In the genomic region with DNA sequence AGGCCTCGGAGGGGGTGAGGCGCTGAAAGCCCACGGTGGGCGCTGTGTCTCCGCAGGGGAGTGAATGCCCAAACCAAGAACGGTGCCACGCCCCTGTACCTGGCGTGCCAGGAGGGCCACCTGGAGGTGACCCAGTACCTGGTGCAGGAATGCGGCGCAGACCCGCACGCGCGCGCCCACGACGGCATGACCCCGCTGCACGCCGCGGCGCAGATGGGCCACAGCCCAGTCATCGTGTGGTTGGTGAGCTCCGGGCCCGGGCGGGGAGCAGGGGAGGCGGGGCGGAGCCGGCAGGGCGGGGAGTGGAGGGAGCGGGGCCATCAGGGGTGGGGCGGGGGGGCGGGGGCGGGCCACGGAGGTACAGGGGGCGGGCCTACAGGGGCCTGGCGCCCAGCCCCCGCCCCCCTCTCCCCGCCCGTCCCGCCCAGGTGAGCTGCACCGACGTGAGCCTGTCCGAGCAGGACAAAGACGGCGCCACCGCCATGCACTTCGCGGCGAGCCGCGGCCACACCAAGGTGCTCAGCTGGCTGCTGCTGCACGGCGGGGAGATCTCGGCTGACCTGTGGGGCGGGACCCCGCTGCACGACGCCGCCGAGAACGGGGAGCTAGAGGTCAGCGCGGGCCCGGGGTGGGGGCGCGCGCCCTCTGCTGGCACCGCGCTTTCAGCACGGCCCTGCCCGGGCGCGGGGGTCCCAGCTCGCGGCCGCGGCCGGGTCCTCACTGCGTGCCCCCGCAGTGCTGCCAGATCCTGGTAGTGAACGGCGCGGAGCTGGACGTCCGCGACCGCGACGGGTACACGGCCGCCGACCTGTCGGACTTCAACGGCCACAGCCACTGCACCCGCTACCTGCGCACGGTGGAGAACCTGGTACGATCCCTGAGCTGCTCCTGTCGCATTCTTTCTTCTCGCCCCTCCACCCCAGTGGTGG, we compare ENCODE assay signal across 8 cellular contexts. TPM values are rescaled to one million over a fixed set of nuclear protein-coding genes. Genes with fewer than 3 reads are reported as not detected.
DNase-seq lines count a peak whose midpoint lies in the region; ATAC-seq and TF ChIP-seq lines count a peak whose summit lies in the region.

No MANE protein-coding gene starts in this region.

- H3F3A ChIP-seq in GM23338 (replicated peaks; ENCODE audit: low read depth): no peaks in the 10 kb centered on the region

- peaks cover 18% of the 10 kb centered on the region for H3K4me1 Mint-ChIP-seq in GM23338
- H3K4me1 Mint-ChIP-seq in activated naive CD4-positive, alpha-beta T cell treated with anti-CD3 and anti-CD28 coated beads, Interleukin-2, amount 50 U/mL, for 24 hours: peaks cover 19% of the 10 kb centered on the region

- TF ChIP-seq CTCF in AG04450 (IDR thresholded peaks at IDR 0.05; ENCODE audit: low read depth, low read length) (0 out of 2 replicates have a peak, but pooled peaks have one; percentile 4), GM23338 (conservative IDR thresholded peaks at IDR 0.05; ENCODE audit: low read depth in 2 of 2) (peak; percentile 36 to 67; a peak in 3 of 4 replicates)

- no peak overlapping the region for H3K27ac Mint-ChIP-seq in GM23338
- H3K27ac Mint-ChIP-seq in activated naive CD4-positive, alpha-beta T cell treated with anti-CD3 and anti-CD28 coated beads, Interleukin-2, amount 50 U/mL, for 24 hours: no peak overlapping the region

- H3K36me3 ChIP-seq in GM23338 (ENCODE audit: insufficient read depth) (no peaks in the 10 kb centered on the region), SK-N-MC (ENCODE audit: insufficient read depth, low read length) (no peaks in the 10 kb centered on the region)

- H3K4me2 ChIP-seq in GM23338: peak overlapping the region; percentile 76

- ATAC-seq in GM23338: peak; percentile 71
- no peak for ATAC-seq in HG03520 (IDR thresholded peaks at IDR 0.05; ENCODE audit: unreplicated experiment)

- no peaks in the 10 kb centered on the region for H3K79me2 ChIP-seq in GM23338 (replicated peaks; ENCODE audit: insufficient read depth)

- no peak overlapping the region; the same call in 1 of the 2 replicates for H2AFZ ChIP-seq in GM23338

- H3K4me1 ChIP-seq in GM23338 (ENCODE audit: insufficient read depth): no peaks in the 10 kb centered on the region

- no peak overlapping the region for H3K9ac ChIP-seq in SK-N-MC (ENCODE audit: insufficient read length)

- peak overlapping the region; percentile 13; the same call in 1 of the 2 replicates for H3K4me3 ChIP-seq in AG04450 (ENCODE audit: low read depth, low read length)
- peak overlapping the region; percentile 51 for H3K4me3 ChIP-seq in GM23338
- peak overlapping the region; percentile 58 for H3K4me3 ChIP-seq in SK-N-MC

- H3K27ac ChIP-seq in AG04450 (ENCODE audit: low read depth, low read length): no peak overlapping the region
- no peak overlapping the region for H3K27ac ChIP-seq in GM23338 (ENCODE audit: low read depth)
- H3K27ac ChIP-seq in SK-N-MC: no peak overlapping the region

- no peaks in the 10 kb centered on the region for H3K9me2 ChIP-seq in GM23338 (ENCODE audit: insufficient read depth)

- H3K27me3 ChIP-seq in AG04450 (ENCODE audit: control insufficient read depth, insufficient read depth, low read length) (peaks cover 20% of the 10 kb centered on the region), GM23338 (ENCODE audit: insufficient read depth) (peaks cover 26% of the 10 kb centered on the region)

- H3K9me3 Mint-ChIP-seq in GM23338: no peaks in the 10 kb centered on the region
- H3K9me3 Mint-ChIP-seq in activated naive CD4-positive, alpha-beta T cell treated with anti-CD3 and anti-CD28 coated beads, Interleukin-2, amount 50 U/mL, for 24 hours: no peaks in the 10 kb centered on the region

- H3K4me3 Mint-ChIP-seq in GM23338: peak overlapping the region; percentile 61
- peak overlapping the region; percentile 60 for H3K4me3 Mint-ChIP-seq in activated naive CD4-positive, alpha-beta T cell treated with anti-CD3 and anti-CD28 coated beads, Interleukin-2, amount 50 U/mL, for 24 hours

- CTCF ChIA-PET in AG04450 (lab: Charles Lee): interaction anchor here (0.6 to 2.0 kb wide), 8 partner anchors 9 to 93 kb away, joined by 3 to 8 read pairs (median 4); no protein-coding TSS in a partner anchor

- no peaks in the 10 kb centered on the region for H4K20me1 ChIP-seq in GM23338 (replicated peaks; ENCODE audit: insufficient read depth)

- DNase-seq in AG04450 (ENCODE audit: low read depth, low spot score) (no peak), GM23338 (ENCODE audit: low spot score) (peak; percentile 82), SK-N-MC (ENCODE audit: low read depth, low spot score) (no peak), iPS-NIHi11 (ENCODE audit: low spot score) (peak; percentile 80), kidney glomerular epithelial cell (lab: John Stamatoyannopoulos, UW) (no peak)
- peak; percentile 34 for DNase-seq in stimulated activated CD8-positive, alpha-beta memory T cell treated with anti-CD3 and anti-CD28 coated beads, Interleukin-15, amount 100 ng/mL, for 1 hour (ENCODE audit: low read depth)

- POLR2A ChIA-PET in AG04450 (lab: Yijun Ruan, JAX): no interaction called here

- no peaks in the 10 kb centered on the region for H3K36me3 Mint-ChIP-seq in GM23338 (ENCODE audit: low read depth)
- H3K36me3 Mint-ChIP-seq in activated naive CD4-positive, alpha-beta T cell treated with anti-CD3 and anti-CD28 coated beads, Interleukin-2, amount 50 U/mL, for 24 hours: no peaks in the 10 kb centered on the region

- peaks cover 28% of the 10 kb centered on the region for H3K27me3 Mint-ChIP-seq in GM23338 (ENCODE audit: insufficient read depth, low read depth, poor library complexity)
- H3K27me3 Mint-ChIP-seq in activated naive CD4-positive, alpha-beta T cell treated with anti-CD3 and anti-CD28 coated beads, Interleukin-2, amount 50 U/mL, for 24 hours: peaks cover 24% of the 10 kb centered on the region

- H3K9me3 ChIP-seq in AG04450 (ENCODE audit: control insufficient read depth, insufficient read depth, low read length) (no peaks in the 10 kb centered on the region), SK-N-MC (ENCODE audit: low read depth, low read length) (no peaks in the 10 kb centered on the region)

TF ChIP-seq in GM23338, 12 proteins besides CTCF, POLR2A, EP300 and RAD21 (continues in another document):
- TF ChIP-seq ZNF114 (CRISPR knock-in tag; IDR thresholded peaks at IDR 0.05) (no peak), EZH2 (IDR thresholded peaks at IDR 0.05; ENCODE audit: low read depth, unreplicated experiment) (no peak)

RNA-seq across cellular contexts. Expression of gene ESPN, which starts 15.9 kb away (rescaled TPM):
- polyA plus RNA-seq in AG04450 (2011; rRNA removed): not detected in 2 replicates
- not detected in 2 replicates for polyA minus RNA-seq in AG04450 (2011; rRNA and poly(A)+ RNA removed)
- total RNA-seq in GM23338 (2014; rRNA removed; shearing (Covaris generic)): 12.7 and 13.6 TPM in 2 replicates
- polyA plus RNA-seq in GM23338 (2016; fragmentation: Nextera tagmentation; extraction: Ambion mirVana): 12.2 and 13.5 TPM in 2 replicates

RNA-seq across cellular contexts. Expression of gene HES2, which starts 20.7 kb away (rescaled TPM):
- polyA plus RNA-seq in AG04450 (2011; rRNA removed): not detected in 2 replicates
- not detected in 2 replicates for polyA minus RNA-seq in AG04450 (2011; rRNA and poly(A)+ RNA removed)
- 1.2 and 1.6 TPM in 2 replicates for total RNA-seq in GM23338 (2014; rRNA removed; shearing (Covaris generic))
- polyA plus RNA-seq in GM23338 (2016; fragmentation: Nextera tagmentation; extraction: Ambion mirVana): 1.1 and 2.1 TPM in 2 replicates

RNA-seq across cellular contexts. Expression of gene TNFRSF25, which starts 25.5 kb away (rescaled TPM):
- polyA plus RNA-seq in AG04450 (2011; rRNA removed) (2.7 and 3.3 TPM in 2 replicates), GM23338 (2016; fragmentation: Nextera tagmentation; extraction: Ambion mirVana) (13.6 and 15.2 TPM in 2 replicates)
- polyA minus RNA-seq in AG04450 (2011; rRNA and poly(A)+ RNA removed): 1.5 and 2.4 TPM in 2 replicates
- total RNA-seq in GM23338 (2014; rRNA removed; shearing (Covaris generic)): 25.3 and 26.3 TPM in 2 replicates

RNA-seq across cellular contexts. Expression of gene ACOT7, which starts 46.9 kb away (rescaled TPM):
- 80.1 and 102 TPM in 2 replicates for polyA plus RNA-seq in AG04450 (2011; rRNA removed)
- 38.7 and 51.3 TPM in 2 replicates for polyA minus RNA-seq in AG04450 (2011; rRNA and poly(A)+ RNA removed)
- total RNA-seq in GM23338 (2014; rRNA removed; shearing (Covaris generic)): 167 and 172 TPM in 2 replicates
- polyA plus RNA-seq in GM23338 (2016; fragmentation: Nextera tagmentation; extraction: Ambion mirVana): 169 TPM in 2 replicates

RNA-seq across cellular contexts. Expression of gene PLEKHG5, which starts 51.0 kb away (rescaled TPM):
- polyA plus RNA-seq in AG04450 (2011; rRNA removed): 4.2 and 5.4 TPM in 2 replicates
- polyA minus RNA-seq in AG04450 (2011; rRNA and poly(A)+ RNA removed): 4.5 and 5.0 TPM in 2 replicates
- total RNA-seq in GM23338 (2014; rRNA removed; shearing (Covaris generic)): 25.8 and 26.4 TPM in 2 replicates
- polyA plus RNA-seq in GM23338 (2016; fragmentation: Nextera tagmentation; extraction: Ambion mirVana): 9.0 and 10.2 TPM in 2 replicates

Comparison
In these comparisons a context has a peak if more than half of its experiments do, and no peak if none do; other contexts are left out.
1. DNase-seq: peak in GM23338 (single experiment), iPS-NIHi11 (single experiment) and stimulated activated CD8-positive, alpha-beta memory T cell treated with anti-CD3 and anti-CD28 coated beads, Interleukin-15, amount 100 ng/mL, for 1 hour (single experiment); none in AG04450 (single experiment), SK-N-MC (single experiment) and kidney glomerular epithelial cell (single experiment).
2. RNA of gene ESPN, which starts 15.9 kb away (polyA plus RNA-seq): 12.2 to 13.5 TPM in GM23338; not detected in AG04450; every median in the first group is over 10 times any median in the second.
3. Peak in every context shown above with its lines, with median percentiles within 50 percentile points of each other: H3K4me3 ChIP-seq.